Comparison of ENCODE assay signal across 21 cellular contexts in the genomic region with DNA sequence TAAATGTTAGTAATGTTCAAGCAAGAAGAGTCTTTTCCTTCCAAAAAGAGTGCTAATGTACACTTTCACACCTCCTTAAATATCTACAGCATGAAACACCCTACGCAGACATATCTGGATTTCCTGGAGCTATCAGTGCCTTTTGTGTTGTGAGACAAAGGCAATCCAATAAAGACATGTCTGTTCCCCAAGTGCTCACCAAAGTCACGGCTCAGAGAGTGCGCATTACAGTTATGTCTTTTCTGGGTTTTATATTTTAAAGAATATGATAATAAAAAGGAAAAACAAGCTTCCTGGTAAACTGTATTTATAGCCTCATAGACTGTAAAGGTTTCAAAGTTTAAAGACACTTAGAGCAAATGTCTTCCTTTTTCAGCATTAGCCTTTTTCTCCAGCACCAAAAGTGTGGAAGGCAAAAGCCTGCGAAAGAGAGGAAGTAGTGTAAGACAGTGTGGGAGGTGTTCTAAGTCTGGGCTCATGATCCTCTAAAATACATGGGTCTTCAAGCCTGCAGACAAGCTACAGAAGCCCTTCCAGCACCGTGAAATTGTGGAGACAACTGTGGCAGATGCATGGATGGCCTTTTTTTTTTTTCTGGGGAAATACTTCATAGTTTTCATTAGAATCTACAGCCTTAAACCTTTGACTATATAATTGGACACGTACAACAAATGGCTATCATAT.
"Had no signal": no experiment of that assay in that cellular context is flagged by ENCODE, and none has a peak within 500 bp of the region (broad histone marks: within the 10 kb centered on the region; RNA-seq: fewer than 3 reads in every experiment).

No MANE protein-coding gene starts in this region.

- H3K4me3 ChIP-seq: dorsolateral prefrontal cortex, lower lobe of right lung, ovary, psoas muscle, sigmoid colon, spleen, thoracic aorta, tibial nerve, upper lobe of left lung had no signal

- H3K9me3 ChIP-seq: lower lobe of right lung, ovary, psoas muscle, sigmoid colon, thoracic aorta, upper lobe of left lung had no signal

- H3K27me3 ChIP-seq: dorsolateral prefrontal cortex, ovary, sigmoid colon, spleen, tibial nerve, upper lobe of left lung had no signal

- DNase-seq: effector CD4-positive, alpha-beta T cell; hypothalamus; immature natural killer cell; left ventricle myocardium superior; lower lobe of right lung; naive thymus-derived CD4-positive, alpha-beta T cell; nephron progenitor cell; occipital lobe; ovary; posterior cingulate gyrus; psoas muscle; right cardiac atrium; sigmoid colon; spleen; stimulated activated CD4-positive, alpha-beta T cell treated with anti-CD3 and anti-CD28 coated beads, Interleukin-4, amount 100 ng/mL, for 4 hours; stimulated activated naive CD8-positive, alpha-beta T cell treated with anti-CD3 and anti-CD28 coated beads, Interleukin-15, Interleukin-2, amounts not matched to agents 100 U/mL and 50 U/mL, for 24 hours; substantia nigra; upper lobe of left lung had no signal

- H3K27ac ChIP-seq: lower lobe of right lung, ovary, psoas muscle, sigmoid colon, spleen, thoracic aorta, tibial nerve, upper lobe of left lung had no signal

- H3K36me3 ChIP-seq: lower lobe of right lung, ovary, sigmoid colon, spleen, thoracic aorta, tibial nerve, upper lobe of left lung had no signal

- H3K4me1 ChIP-seq: lower lobe of right lung, psoas muscle, sigmoid colon, spleen, tibial nerve, upper lobe of left lung had no signal
